Comparison of ENCODE assay signal across 1 cellular context in the genomic region with DNA sequence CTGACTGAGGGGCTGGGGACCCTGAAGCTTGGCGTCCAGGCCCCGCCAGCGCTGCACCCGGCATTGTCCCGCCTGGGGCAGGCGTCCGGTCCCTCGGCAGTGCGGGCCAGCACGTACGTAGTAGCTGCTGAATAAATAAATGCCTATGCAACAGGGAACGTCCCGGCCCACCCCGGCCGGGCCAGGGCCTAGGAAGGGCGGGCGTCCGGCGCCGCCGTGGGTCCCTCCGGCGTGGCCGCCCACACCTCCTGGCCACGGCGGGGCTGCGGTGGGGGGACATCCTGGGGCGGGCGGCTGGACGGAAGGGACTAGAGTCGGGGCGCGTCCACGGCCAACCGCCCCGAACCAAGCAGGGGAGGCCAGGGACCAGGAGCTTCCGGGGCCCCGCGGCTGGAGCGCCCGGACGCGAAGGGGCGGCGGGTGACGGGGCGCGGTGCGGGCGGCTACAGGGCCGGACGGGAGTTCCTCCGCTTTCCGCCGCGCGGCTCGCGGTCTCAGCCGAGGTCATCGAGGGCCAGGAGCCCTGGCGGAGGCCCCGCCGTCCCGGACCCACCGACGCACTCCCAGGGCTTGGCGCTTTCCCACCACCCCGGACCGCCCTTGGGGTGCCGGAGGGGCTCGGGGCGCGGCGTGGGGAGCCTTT.
TF ChIP-seq lines count a peak whose summit lies in the region.

No MANE protein-coding gene starts in this region.

TF ChIP-seq in HepG2, 621 proteins besides CTCF, POLR2A, EP300 and RAD21 (continued from another document and continues in another):
- TF ChIP-seq, protein P1, sequence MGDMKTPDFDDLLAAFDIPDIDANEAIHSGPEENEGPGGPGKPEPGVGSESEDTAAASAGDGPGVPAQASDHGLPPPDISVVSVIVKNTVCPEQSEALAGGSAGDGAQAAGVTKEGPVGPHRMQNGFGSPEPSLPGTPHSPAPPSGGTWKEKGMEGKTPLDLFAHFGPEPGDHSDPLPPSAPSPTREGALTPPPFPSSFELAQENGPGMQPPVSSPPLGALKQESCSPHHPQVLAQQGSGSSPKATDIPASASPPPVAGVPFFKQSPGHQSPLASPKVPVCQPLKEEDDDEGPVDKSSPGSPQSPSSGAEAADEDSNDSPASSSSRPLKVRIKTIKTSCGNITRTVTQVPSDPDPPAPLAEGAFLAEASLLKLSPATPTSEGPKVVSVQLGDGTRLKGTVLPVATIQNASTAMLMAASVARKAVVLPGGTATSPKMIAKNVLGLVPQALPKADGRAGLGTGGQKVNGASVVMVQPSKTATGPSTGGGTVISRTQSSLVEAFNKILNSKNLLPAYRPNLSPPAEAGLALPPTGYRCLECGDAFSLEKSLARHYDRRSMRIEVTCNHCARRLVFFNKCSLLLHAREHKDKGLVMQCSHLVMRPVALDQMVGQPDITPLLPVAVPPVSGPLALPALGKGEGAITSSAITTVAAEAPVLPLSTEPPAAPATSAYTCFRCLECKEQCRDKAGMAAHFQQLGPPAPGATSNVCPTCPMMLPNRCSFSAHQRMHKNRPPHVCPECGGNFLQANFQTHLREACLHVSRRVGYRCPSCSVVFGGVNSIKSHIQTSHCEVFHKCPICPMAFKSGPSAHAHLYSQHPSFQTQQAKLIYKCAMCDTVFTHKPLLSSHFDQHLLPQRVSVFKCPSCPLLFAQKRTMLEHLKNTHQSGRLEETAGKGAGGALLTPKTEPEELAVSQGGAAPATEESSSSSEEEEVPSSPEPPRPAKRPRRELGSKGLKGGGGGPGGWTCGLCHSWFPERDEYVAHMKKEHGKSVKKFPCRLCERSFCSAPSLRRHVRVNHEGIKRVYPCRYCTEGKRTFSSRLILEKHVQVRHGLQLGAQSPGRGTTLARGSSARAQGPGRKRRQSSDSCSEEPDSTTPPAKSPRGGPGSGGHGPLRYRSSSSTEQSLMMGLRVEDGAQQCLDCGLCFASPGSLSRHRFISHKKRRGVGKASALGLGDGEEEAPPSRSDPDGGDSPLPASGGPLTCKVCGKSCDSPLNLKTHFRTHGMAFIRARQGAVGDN (CRISPR knock-in tag; IDR thresholded peaks at IDR 0.05), result peak; percentile 95
- TF ChIP-seq, protein P2, sequence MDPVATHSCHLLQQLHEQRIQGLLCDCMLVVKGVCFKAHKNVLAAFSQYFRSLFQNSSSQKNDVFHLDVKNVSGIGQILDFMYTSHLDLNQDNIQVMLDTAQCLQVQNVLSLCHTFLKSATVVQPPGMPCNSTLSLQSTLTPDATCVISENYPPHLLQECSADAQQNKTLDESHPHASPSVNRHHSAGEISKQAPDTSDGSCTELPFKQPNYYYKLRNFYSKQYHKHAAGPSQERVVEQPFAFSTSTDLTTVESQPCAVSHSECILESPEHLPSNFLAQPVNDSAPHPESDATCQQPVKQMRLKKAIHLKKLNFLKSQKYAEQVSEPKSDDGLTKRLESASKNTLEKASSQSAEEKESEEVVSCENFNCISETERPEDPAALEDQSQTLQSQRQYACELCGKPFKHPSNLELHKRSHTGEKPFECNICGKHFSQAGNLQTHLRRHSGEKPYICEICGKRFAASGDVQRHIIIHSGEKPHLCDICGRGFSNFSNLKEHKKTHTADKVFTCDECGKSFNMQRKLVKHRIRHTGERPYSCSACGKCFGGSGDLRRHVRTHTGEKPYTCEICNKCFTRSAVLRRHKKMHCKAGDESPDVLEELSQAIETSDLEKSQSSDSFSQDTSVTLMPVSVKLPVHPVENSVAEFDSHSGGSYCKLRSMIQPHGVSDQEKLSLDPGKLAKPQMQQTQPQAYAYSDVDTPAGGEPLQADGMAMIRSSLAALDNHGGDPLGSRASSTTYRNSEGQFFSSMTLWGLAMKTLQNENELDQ (CRISPR knock-in tag; IDR thresholded peaks at IDR 0.05; ENCODE audit: borderline replicate concordance), result no peak
- TF ChIP-seq, protein P3, sequence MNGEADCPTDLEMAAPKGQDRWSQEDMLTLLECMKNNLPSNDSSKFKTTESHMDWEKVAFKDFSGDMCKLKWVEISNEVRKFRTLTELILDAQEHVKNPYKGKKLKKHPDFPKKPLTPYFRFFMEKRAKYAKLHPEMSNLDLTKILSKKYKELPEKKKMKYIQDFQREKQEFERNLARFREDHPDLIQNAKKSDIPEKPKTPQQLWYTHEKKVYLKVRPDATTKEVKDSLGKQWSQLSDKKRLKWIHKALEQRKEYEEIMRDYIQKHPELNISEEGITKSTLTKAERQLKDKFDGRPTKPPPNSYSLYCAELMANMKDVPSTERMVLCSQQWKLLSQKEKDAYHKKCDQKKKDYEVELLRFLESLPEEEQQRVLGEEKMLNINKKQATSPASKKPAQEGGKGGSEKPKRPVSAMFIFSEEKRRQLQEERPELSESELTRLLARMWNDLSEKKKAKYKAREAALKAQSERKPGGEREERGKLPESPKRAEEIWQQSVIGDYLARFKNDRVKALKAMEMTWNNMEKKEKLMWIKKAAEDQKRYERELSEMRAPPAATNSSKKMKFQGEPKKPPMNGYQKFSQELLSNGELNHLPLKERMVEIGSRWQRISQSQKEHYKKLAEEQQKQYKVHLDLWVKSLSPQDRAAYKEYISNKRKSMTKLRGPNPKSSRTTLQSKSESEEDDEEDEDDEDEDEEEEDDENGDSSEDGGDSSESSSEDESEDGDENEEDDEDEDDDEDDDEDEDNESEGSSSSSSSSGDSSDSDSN (CRISPR knock-in tag; IDR thresholded peaks at IDR 0.05), result peak; percentile 73
- TF ChIP-seq SIN3A (IDR thresholded peaks at IDR 0.05; ENCODE audit: borderline replicate concordance, low read depth, low read length) (peak; percentile 37; the same call in 1 of the 2 replicates), ZSCAN25 (CRISPR knock-in tag; IDR thresholded peaks at IDR 0.05) (0 out of 2 replicates have a peak, but pooled peaks have one; percentile 11), RXRB (CRISPR knock-in tag; IDR thresholded peaks at IDR 0.05; ENCODE audit: borderline replicate concordance) (peak; percentile 47; the same call in 1 of the 2 replicates), PCBP2 (optimal IDR thresholded peaks at IDR 0.05; ENCODE audit: low read depth, low read length, poor library complexity, severe bottlenecking) (no peak), POLR2G (IDR thresholded peaks at IDR 0.05; ENCODE audit: low read depth, low read length) (peak; percentile 74), ZNF224 (CRISPR knock-in tag; IDR thresholded peaks at IDR 0.05) (0 out of 2 replicates have a peak, but pooled peaks have one; percentile 65), ELF4 (CRISPR knock-in tag; IDR thresholded peaks at IDR 0.05; ENCODE audit: borderline replicate concordance) (peak; percentile 76; the same call in 1 of the 2 replicates), ZNF703 (CRISPR knock-in tag; IDR thresholded peaks at IDR 0.05; ENCODE audit: borderline replicate concordance) (no peak; the same call in 1 of the 2 replicates), ZNF530 (CRISPR knock-in tag; IDR thresholded peaks at IDR 0.05; ENCODE audit: low read depth) (0 out of 2 replicates have a peak, but pooled peaks have one; percentile 6), ARHGAP35 (CRISPR knock-in tag; IDR thresholded peaks at IDR 0.05; ENCODE audit: borderline replicate concordance) (peak; percentile 72; the same call in 1 of the 2 replicates), SAP130 (CRISPR knock-in tag; IDR thresholded peaks at IDR 0.05; ENCODE audit: low read depth) (peak; percentile 80), AHR (CRISPR knock-in tag; IDR thresholded peaks at IDR 0.05) (0 out of 2 replicates have a peak, but pooled peaks have one; percentile 6), XBP1 (CRISPR knock-in tag; IDR thresholded peaks at IDR 0.05) (no peak), NR2F2 (IDR thresholded peaks at IDR 0.05; ENCODE audit: borderline replicate concordance, low read depth) (no peak), ZFP62 (CRISPR knock-in tag; IDR thresholded peaks at IDR 0.05) (no peak), RFX5 (IDR thresholded peaks at IDR 0.05; ENCODE audit: low read depth, low read length) (no peak), SP2 (CRISPR knock-in tag; IDR thresholded peaks at IDR 0.05) (0 out of 2 replicates have a peak, but pooled peaks have one; percentile 10), HNRNPLL (IDR thresholded peaks at IDR 0.05; ENCODE audit: low read depth, low read length, poor library complexity, severe bottlenecking) (no peak)
- TF ChIP-seq, protein P4, sequence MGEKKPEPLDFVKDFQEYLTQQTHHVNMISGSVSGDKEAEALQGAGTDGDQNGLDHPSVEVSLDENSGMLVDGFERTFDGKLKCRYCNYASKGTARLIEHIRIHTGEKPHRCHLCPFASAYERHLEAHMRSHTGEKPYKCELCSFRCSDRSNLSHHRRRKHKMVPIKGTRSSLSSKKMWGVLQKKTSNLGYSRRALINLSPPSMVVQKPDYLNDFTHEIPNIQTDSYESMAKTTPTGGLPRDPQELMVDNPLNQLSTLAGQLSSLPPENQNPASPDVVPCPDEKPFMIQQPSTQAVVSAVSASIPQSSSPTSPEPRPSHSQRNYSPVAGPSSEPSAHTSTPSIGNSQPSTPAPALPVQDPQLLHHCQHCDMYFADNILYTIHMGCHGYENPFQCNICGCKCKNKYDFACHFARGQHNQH (CRISPR knock-in tag; IDR thresholded peaks at IDR 0.05), result no peak; the same call in 1 of the 2 replicates
- TF ChIP-seq, protein P5, sequence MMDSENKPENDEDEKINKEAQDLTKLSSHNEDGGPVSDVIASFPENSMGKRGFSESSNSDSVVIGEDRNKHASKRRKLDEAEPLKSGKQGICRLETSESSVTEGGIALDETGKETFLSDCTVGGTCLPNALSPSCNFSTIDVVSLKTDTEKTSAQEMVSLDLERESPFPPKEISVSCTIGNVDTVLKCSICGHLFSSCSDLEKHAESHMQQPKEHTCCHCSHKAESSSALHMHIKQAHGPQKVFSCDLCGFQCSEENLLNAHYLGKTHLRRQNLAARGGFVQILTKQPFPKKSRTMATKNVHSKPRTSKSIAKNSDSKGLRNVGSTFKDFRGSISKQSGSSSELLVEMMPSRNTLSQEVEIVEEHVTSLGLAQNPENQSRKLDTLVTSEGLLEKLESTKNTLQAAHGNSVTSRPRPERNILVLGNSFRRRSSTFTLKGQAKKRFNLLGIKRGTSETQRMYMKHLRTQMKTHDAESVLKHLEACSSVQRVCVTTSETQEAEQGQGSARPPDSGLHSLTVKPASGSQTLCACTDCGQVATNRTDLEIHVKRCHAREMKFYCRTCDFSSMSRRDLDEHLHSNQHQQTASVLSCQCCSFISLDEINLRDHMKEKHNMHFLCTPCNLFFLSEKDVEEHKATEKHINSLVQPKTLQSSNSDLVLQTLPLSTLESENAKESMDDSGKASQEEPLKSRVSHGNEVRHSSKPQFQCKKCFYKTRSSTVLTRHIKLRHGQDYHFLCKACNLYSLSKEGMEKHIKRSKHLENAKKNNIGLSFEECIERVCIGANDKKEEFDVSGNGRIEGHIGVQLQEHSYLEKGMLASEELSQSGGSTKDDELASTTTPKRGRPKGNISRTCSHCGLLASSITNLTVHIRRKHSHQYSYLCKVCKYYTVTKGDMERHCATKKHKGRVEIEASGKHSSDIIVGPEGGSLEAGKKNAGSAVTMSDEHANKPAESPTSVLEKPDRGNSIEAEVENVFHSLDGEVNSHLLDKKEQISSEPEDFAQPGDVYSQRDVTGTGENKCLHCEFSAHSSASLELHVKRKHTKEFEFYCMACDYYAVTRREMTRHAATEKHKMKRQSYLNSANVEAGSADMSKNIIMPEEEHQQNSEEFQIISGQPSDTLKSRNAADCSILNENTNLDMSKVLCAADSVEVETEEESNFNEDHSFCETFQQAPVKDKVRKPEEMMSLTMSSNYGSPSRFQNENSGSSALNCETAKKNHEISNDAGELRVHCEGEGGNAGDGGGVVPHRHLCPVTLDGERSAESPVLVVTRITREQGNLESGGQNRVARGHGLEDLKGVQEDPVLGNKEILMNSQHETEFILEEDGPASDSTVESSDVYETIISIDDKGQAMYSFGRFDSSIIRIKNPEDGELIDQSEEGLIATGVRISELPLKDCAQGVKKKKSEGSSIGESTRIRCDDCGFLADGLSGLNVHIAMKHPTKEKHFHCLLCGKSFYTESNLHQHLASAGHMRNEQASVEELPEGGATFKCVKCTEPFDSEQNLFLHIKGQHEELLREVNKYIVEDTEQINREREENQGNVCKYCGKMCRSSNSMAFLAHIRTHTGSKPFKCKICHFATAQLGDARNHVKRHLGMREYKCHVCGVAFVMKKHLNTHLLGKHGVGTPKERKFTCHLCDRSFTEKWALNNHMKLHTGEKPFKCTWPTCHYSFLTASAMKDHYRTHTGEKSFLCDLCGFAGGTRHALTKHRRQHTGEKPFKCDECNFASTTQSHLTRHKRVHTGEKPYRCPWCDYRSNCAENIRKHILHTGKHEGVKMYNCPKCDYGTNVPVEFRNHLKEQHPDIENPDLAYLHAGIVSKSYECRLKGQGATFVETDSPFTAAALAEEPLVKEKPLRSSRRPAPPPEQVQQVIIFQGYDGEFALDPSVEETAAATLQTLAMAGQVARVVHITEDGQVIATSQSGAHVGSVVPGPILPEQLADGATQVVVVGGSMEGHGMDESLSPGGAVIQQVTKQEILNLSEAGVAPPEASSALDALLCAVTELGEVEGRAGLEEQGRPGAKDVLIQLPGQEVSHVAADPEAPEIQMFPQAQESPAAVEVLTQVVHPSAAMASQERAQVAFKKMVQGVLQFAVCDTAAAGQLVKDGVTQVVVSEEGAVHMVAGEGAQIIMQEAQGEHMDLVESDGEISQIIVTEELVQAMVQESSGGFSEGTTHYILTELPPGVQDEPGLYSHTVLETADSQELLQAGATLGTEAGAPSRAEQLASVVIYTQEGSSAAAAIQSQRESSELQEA (CRISPR knock-in tag; IDR thresholded peaks at IDR 0.05; ENCODE audit: not compliant biosample characterization), result no peak
- TF ChIP-seq, protein P6, sequence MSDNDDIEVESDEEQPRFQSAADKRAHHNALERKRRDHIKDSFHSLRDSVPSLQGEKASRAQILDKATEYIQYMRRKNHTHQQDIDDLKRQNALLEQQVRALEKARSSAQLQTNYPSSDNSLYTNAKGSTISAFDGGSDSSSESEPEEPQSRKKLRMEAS (IDR thresholded peaks at IDR 0.05), result peak; percentile 77
- TF ChIP-seq, protein P7, sequence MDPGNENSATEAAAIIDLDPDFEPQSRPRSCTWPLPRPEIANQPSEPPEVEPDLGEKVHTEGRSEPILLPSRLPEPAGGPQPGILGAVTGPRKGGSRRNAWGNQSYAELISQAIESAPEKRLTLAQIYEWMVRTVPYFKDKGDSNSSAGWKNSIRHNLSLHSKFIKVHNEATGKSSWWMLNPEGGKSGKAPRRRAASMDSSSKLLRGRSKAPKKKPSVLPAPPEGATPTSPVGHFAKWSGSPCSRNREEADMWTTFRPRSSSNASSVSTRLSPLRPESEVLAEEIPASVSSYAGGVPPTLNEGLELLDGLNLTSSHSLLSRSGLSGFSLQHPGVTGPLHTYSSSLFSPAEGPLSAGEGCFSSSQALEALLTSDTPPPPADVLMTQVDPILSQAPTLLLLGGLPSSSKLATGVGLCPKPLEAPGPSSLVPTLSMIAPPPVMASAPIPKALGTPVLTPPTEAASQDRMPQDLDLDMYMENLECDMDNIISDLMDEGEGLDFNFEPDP (CRISPR knock-in tag; conservative IDR thresholded peaks at IDR 0.05), result 0 out of 2 replicates have a peak, but pooled peaks have one; percentile 82
